ENCODE assay signal across 8 cellular contexts in the genomic region with DNA sequence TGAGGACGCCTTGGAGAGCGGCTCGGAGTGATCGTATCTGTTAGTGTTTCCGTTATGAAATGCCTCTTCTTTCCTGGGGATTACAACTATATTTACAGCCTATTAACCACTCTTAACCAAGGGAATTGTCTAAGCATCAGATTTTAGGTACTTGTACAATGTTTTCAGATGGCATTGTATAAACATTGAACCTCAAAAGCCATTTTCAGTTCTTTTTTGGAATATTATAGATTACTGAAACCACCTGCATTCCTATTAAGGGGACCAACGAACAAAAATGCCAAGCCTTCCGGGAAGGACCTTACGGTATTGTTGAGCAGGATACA. TPM values are rescaled to one million over a fixed set of nuclear protein-coding genes. Genes with fewer than 3 reads are reported as not detected.
DNase-seq lines count a peak whose midpoint lies in the region; ATAC-seq and TF ChIP-seq lines count a peak whose summit lies in the region.

No MANE protein-coding gene starts in this region.

- H3K9me3 ChIP-seq in GM23248 (ENCODE audit: low read depth) = no peaks in the 10 kb centered on the region
- H3K9me3 ChIP-seq in hepatocyte (ENCODE audit: low read depth) = no peaks in the 10 kb centered on the region
- no peaks in the 10 kb centered on the region for H3K9me3 ChIP-seq in skeletal muscle tissue (ENCODE audit: control insufficient read depth in 3 of 3, low read length in 3 of 3)

- H3K9ac ChIP-seq in GM23248 (peak overlapping the region; percentile 72), skeletal muscle tissue (ENCODE audit: low read depth in 1 of 3, low read length in 3 of 3) (peak overlapping the region; percentile 28 to 84 (median 77))

- ATAC-seq in GM18498 (IDR thresholded peaks at IDR 0.05; ENCODE audit: unreplicated experiment) (no peak), HG03135 (IDR thresholded peaks at IDR 0.05; ENCODE audit: unreplicated experiment) (no peak)

- H3K4me3 ChIP-seq in GM23248 = peak overlapping the region; percentile 92
- H3K4me3 ChIP-seq in WI38 (ENCODE audit: low read depth, low read length) = peak overlapping the region; percentile 74
- peak overlapping the region; percentile 93 for H3K4me3 ChIP-seq in hepatocyte
- H3K4me3 ChIP-seq in skeletal muscle tissue (ENCODE audit: low read length in 3 of 3) = peak overlapping the region; percentile 79 to 89 (median 81)

- H4K20me1 ChIP-seq in GM23248 (ENCODE audit: insufficient read depth) (no peaks in the 10 kb centered on the region), hepatocyte (ENCODE audit: insufficient read depth, poor library complexity, severe bottlenecking) (peaks cover 27% of the 10 kb centered on the region)

- 3 to 5% methylated on average over 8 of the region's 8 CpGs for WGBS in GM23248 (ENCODE audit: low coverage in 1 of 2, low lambda C conversion rate in 2 of 2, missing lambda C conversion rate in 2 of 2), 2 experiments
- WGBS in hepatocyte (ENCODE audit: low lambda C conversion rate, missing lambda C conversion rate) = 3% methylated on average over 8 of the region's 8 CpGs

- DNase-seq in GM23248 (no peak), hepatocyte (ENCODE audit: low spot score) (no peak), UCSD-AML1 (lab: John Stamatoyannopoulos, UW; ENCODE audit: unreplicated experiment) (no peak), inferior parietal cortex (ENCODE audit: extremely low spot score) (no peak)

- H3K79me2 ChIP-seq in GM23248 (ENCODE audit: insufficient read depth) = 0 out of 2 replicates have a peak, but pooled peaks cover 8% of the 10 kb centered on the region
- H3K79me2 ChIP-seq in hepatocyte = peaks cover 51% of the 10 kb centered on the region

- TF ChIP-seq CTCF in WI38 (IDR thresholded peaks at IDR 0.05; ENCODE audit: low read depth, low read length) (no peak), hepatocyte (IDR thresholded peaks at IDR 0.05; ENCODE audit: poor library complexity) (no peak)

- peaks cover 12% of the 10 kb centered on the region for H3F3A ChIP-seq in GM23248 (ENCODE audit: insufficient read depth)

- H3K27ac ChIP-seq in GM23248 (no peak overlapping the region), hepatocyte (peak overlapping the region; percentile 95), skeletal muscle tissue (ENCODE audit: low read depth, low read length) (peak overlapping the region; percentile 54)

- no peaks in the 10 kb centered on the region for H3K36me3 ChIP-seq in GM23248 (ENCODE audit: low read depth)
- no peaks in the 10 kb centered on the region for H3K36me3 ChIP-seq in hepatocyte (replicated peaks; ENCODE audit: insufficient read depth, low read depth)
- H3K36me3 ChIP-seq in skeletal muscle tissue (ENCODE audit: control insufficient read depth in 3 of 3, insufficient read depth in 3 of 3, low read length in 3 of 3) = no peaks in the 10 kb centered on the region

- H3K27me3 ChIP-seq in GM23248 (replicated peaks; ENCODE audit: insufficient read depth) (peaks cover 11% of the 10 kb centered on the region; the same call in 1 of the 2 replicates), hepatocyte (no peaks in the 10 kb centered on the region), skeletal muscle tissue (ENCODE audit: control insufficient read depth in 3 of 3, insufficient read depth in 3 of 3, low read length in 3 of 3) (no peaks in the 10 kb centered on the region)

- H3K4me1 ChIP-seq in GM23248 (ENCODE audit: insufficient read depth) (no peaks in the 10 kb centered on the region; the same call in 1 of the 2 replicates), hepatocyte (ENCODE audit: insufficient read depth) (peaks cover 16% of the 10 kb centered on the region), skeletal muscle tissue (ENCODE audit: control insufficient read depth in 3 of 3, insufficient read depth in 3 of 3, low read length in 3 of 3) (peaks cover 12 to 25% (median 16%) of the 10 kb centered on the region in 3 donors)

- H3K9me2 ChIP-seq in GM23248 (ENCODE audit: insufficient read depth) (no peaks in the 10 kb centered on the region), hepatocyte (replicated peaks; ENCODE audit: insufficient read depth) (no peaks in the 10 kb centered on the region)

- H2AFZ ChIP-seq in GM23248 (peak overlapping the region; percentile 88), hepatocyte (peak overlapping the region; percentile 71)

- peak overlapping the region; percentile 86 for H3K4me2 ChIP-seq in GM23248 (ENCODE audit: unreplicated experiment)
- H3K4me2 ChIP-seq in hepatocyte = peak overlapping the region; percentile 79

- in situ Hi-C loops in GM23248 (cut with MboI) = no loop called here

RNA-seq across cellular contexts. Expression of a gene that starts 1.1 kb away (rescaled TPM):
- total RNA-seq in GM23248 (2014; rRNA removed; shearing (Covaris generic)) = 13.6 and 14.7 TPM in 2 replicates
- polyA plus RNA-seq in GM23248 (2016; fragmentation: Nextera tagmentation; extraction: Ambion mirVana) (4.5 and 5.0 TPM in 2 replicates), hepatocyte (32.2 and 39.1 TPM in 2 replicates)
- total RNA-seq in hepatocyte (52.8 and 64.0 TPM in 2 replicates), skeletal muscle tissue (31.3 TPM)
